26 cellular contexts compared by ENCODE assay signal in genomic region chr12:111546171-111546570, GRCh38. TPM values are rescaled to one million over a fixed set of nuclear protein-coding genes. Genes with fewer than 3 reads are reported as not detected.
A peak's percentile ranks its signal among the peaks of the same experiment; 100 is the strongest.
DNase-seq lines count a peak whose midpoint lies in the region; ATAC-seq and TF ChIP-seq lines count a peak whose summit lies in the region.
"Had no signal": no experiment of that assay in that cellular context is flagged by ENCODE, and none has a peak within 500 bp of the region (broad histone marks: within the 10 kb centered on the region; RNA-seq: fewer than 3 reads in every experiment).

No MANE protein-coding gene starts in this region.

- 100% methylated on average over 2 of the region's 2 CpGs for WGBS in mammary epithelial cell (ENCODE audit: low coverage, missing lambda C conversion rate)

- H3K4me3 Mint-ChIP-seq in MCF 10A (ENCODE audit: unreplicated experiment) = peak overlapping the region; percentile 11
- H3K4me3 Mint-ChIP-seq in activated T-helper 1 cell treated with anti-CD3 and anti-CD28 coated beads, Interleukin-12 subunit alpha, Interleukin-12 subunit beta, Interleukin-2, Interleukin-4 antibody, amounts not matched to agents 30 ng/mL and 10 ng/mL and 1 ng/mL, durations not matched to agents 14 hours and 24 hours and 36 hours = peak overlapping the region; percentile 10
- H3K4me3 Mint-ChIP-seq: CD4-positive, alpha-beta T cell; dendritic cell treated with granulocyte-macrophage colony-stimulating factor and Interleukin-4, amounts not matched to agents 40 ng/mL and 50 ng/mL, for 4 days; natural killer cell treated with Interleukin-12 subunit alpha and Interleukin-12 subunit beta and Interleukin-15 and Interleukin-18, amount 100 ng/mL, for 72 hours had no signal

- H3K4me3 ChIP-seq in mammary epithelial cell (replicated peaks in 1 of 3; ENCODE audit: insufficient read depth in 1 of 3, low read depth in 2 of 3, low read length in 3 of 3) (no peak overlapping the region), coronary artery (no peak overlapping the region)
- H3K4me3 ChIP-seq: cardiac muscle cell, pancreas, right atrium auricular region, SJCRH30, tibial artery had no signal

- DNase-seq in MCF 10A (ENCODE audit: unreplicated experiment) (no peak), mammary epithelial cell (no peak), foreskin keratinocyte (no peak), NCI-H2029 (lab: John Stamatoyannopoulos, UW) (no peak), retina (no peak), coronary artery (ENCODE audit: low spot score) (no peak)
- no peak for DNase-seq in activated T-helper 1 cell treated with anti-CD3 and anti-CD28 coated beads, Interleukin-12 subunit alpha, Interleukin-12 subunit beta, Interleukin-2, Interleukin-4 antibody, amounts not matched to agents 30 ng/mL and 10 ng/mL and 1 ng/mL, durations not matched to agents 14 hours and 24 hours and 36 hours (ENCODE audit: low spot score)
- DNase-seq: anterior cingulate cortex; CD4-positive, alpha-beta T cell; DMS 273 treated with DMSO at 0.1 percent for 48 hours; islet precursor cell; left ventricle myocardium superior; NCI-H1105 treated with DMSO at 0.1 percent for 48 hours; NCI-H2081; NCI-H345; NCI-H748 treated with DMSO at 0.1 percent for 48 hours; pancreas; SJCRH30; stimulated activated CD4-positive, alpha-beta T cell treated with anti-CD3 and anti-CD28 coated beads, Interleukin-4, amount 100 ng/mL, for 1 hour; stimulated activated naive CD4-positive, alpha-beta T cell treated with Interleukin-2 at 50 U/mL for 16 hours; tibial artery had no signal

- H3K36me3 ChIP-seq in mammary epithelial cell (ENCODE audit: insufficient read depth, low read length) = peaks cover 10% of the 10 kb centered on the region

- H3K27me3 Mint-ChIP-seq in MCF 10A (ENCODE audit: insufficient read depth, unreplicated experiment) = no peaks in the 10 kb centered on the region
- H3K27me3 Mint-ChIP-seq in activated T-helper 1 cell treated with anti-CD3 and anti-CD28 coated beads, Interleukin-12 subunit alpha, Interleukin-12 subunit beta, Interleukin-2, Interleukin-4 antibody, amounts not matched to agents 30 ng/mL and 10 ng/mL and 1 ng/mL, durations not matched to agents 14 hours and 24 hours and 36 hours (ENCODE audit: insufficient read depth) = no peaks in the 10 kb centered on the region
- H3K27me3 Mint-ChIP-seq: CD4-positive, alpha-beta T cell; dendritic cell treated with granulocyte-macrophage colony-stimulating factor and Interleukin-4, amounts not matched to agents 40 ng/mL and 50 ng/mL, for 4 days; natural killer cell treated with Interleukin-12 subunit alpha and Interleukin-12 subunit beta and Interleukin-15 and Interleukin-18, amount 100 ng/mL, for 72 hours had no signal

- in situ Hi-C loops in mammary epithelial cell (cut with MboI; ENCODE audit: low sequenced_read_pairs in 2 of 2) = no loop called here

- ATAC-seq in foreskin keratinocyte = no peak
- ATAC-seq: left ventricle myocardium superior, pancreas had no signal

- CTCF ChIA-PET in MCF 10A (lab: Yijun Ruan, JAX) (interaction anchor here (0.6 to 1.2 kb wide), 2 partner anchors 16 to 18 kb away, joined by 3 read pairs; no protein-coding TSS in a partner anchor), mammary epithelial cell (lab: Charles Lee; ENCODE audit: low non-redundant PET) (no interaction called here)

- H3K27me3 ChIP-seq in mammary epithelial cell (ENCODE audit: insufficient read depth, low read length) = no peaks in the 10 kb centered on the region
- no peaks in the 10 kb centered on the region for H3K27me3 ChIP-seq in foreskin keratinocyte
- H3K27me3 ChIP-seq: cardiac muscle cell, pancreas, right atrium auricular region, SJCRH30, tibial artery had no signal

- dilution Hi-C loops in mammary epithelial cell (cut with HindIII; ENCODE audit: low sequenced_read_pairs) = no loop called here

- no peak overlapping the region for H2AFZ ChIP-seq in mammary epithelial cell (ENCODE audit: low read depth, low read length)

- peaks cover 25% of the 10 kb centered on the region for H3K79me2 ChIP-seq in mammary epithelial cell (ENCODE audit: insufficient read depth, low read length)

- no peaks in the 10 kb centered on the region for H3K9me3 Mint-ChIP-seq in MCF 10A (ENCODE audit: unreplicated experiment)
- H3K9me3 Mint-ChIP-seq in activated T-helper 1 cell treated with anti-CD3 and anti-CD28 coated beads, Interleukin-12 subunit alpha, Interleukin-12 subunit beta, Interleukin-2, Interleukin-4 antibody, amounts not matched to agents 30 ng/mL and 10 ng/mL and 1 ng/mL, durations not matched to agents 14 hours and 24 hours and 36 hours = no peaks in the 10 kb centered on the region
- H3K9me3 Mint-ChIP-seq: CD4-positive, alpha-beta T cell; dendritic cell treated with granulocyte-macrophage colony-stimulating factor and Interleukin-4, amounts not matched to agents 40 ng/mL and 50 ng/mL, for 4 days; natural killer cell treated with Interleukin-12 subunit alpha and Interleukin-12 subunit beta and Interleukin-15 and Interleukin-18, amount 100 ng/mL, for 72 hours had no signal

- no peaks in the 10 kb centered on the region for H3K9me3 ChIP-seq in mammary epithelial cell (replicated peaks; ENCODE audit: insufficient read depth, low read length)
- H3K9me3 ChIP-seq: pancreas, right atrium auricular region, SJCRH30, tibial artery had no signal

- no peaks in the 10 kb centered on the region for H4K20me1 ChIP-seq in mammary epithelial cell (ENCODE audit: insufficient read depth, low read length)

- H3K4me1 ChIP-seq in mammary epithelial cell (ENCODE audit: insufficient read depth, low read length) (no peaks in the 10 kb centered on the region), foreskin keratinocyte (no peaks in the 10 kb centered on the region)
- H3K4me1 ChIP-seq: pancreas, right atrium auricular region, SJCRH30, tibial artery had no signal

- BruUV-seq in MCF 10A (replicated peaks; lab: Mats Ljungman, UMichigan) (no TSS peak), mammary epithelial cell (replicated peaks; lab: Mats Ljungman, UMichigan) (no TSS peak)

- no peak overlapping the region for H3K27ac ChIP-seq in mammary epithelial cell (ENCODE audit: insufficient read depth, low read depth, low read length)
- H3K27ac ChIP-seq in foreskin keratinocyte = peak overlapping the region; percentile 76
- H3K27ac ChIP-seq in coronary artery = no peak overlapping the region
- H3K27ac ChIP-seq: cardiac muscle cell, pancreas, right atrium auricular region, SJCRH30, tibial artery, VCaP had no signal

- POLR2A ChIA-PET in MCF 10A (lab: Yijun Ruan, JAX) = interaction anchor here (0.5 to 0.7 kb wide), 3 partner anchors 49 to 260 kb away, joined by 3 to 5 read pairs (median 3); no protein-coding TSS in a partner anchor

- peaks cover 47% of the 10 kb centered on the region for H3K36me3 Mint-ChIP-seq in MCF 10A (ENCODE audit: insufficient read depth, unreplicated experiment)
- H3K36me3 Mint-ChIP-seq in activated T-helper 1 cell treated with anti-CD3 and anti-CD28 coated beads, Interleukin-12 subunit alpha, Interleukin-12 subunit beta, Interleukin-2, Interleukin-4 antibody, amounts not matched to agents 30 ng/mL and 10 ng/mL and 1 ng/mL, durations not matched to agents 14 hours and 24 hours and 36 hours (ENCODE audit: low read depth) = peaks cover 33% of the 10 kb centered on the region

- peak overlapping the region; percentile 84 for H3K27ac Mint-ChIP-seq in MCF 10A (ENCODE audit: low read depth, unreplicated experiment)
- peak overlapping the region; percentile 95 for H3K27ac Mint-ChIP-seq in activated T-helper 1 cell treated with anti-CD3 and anti-CD28 coated beads, Interleukin-12 subunit alpha, Interleukin-12 subunit beta, Interleukin-2, Interleukin-4 antibody, amounts not matched to agents 30 ng/mL and 10 ng/mL and 1 ng/mL, durations not matched to agents 14 hours and 24 hours and 36 hours
- H3K27ac Mint-ChIP-seq: CD4-positive, alpha-beta T cell; dendritic cell treated with granulocyte-macrophage colony-stimulating factor and Interleukin-4, amounts not matched to agents 40 ng/mL and 50 ng/mL, for 4 days had no signal

- intact Hi-C loops in MCF 10A (cut with micrococcal nuclease) (no loop called here), mammary epithelial cell (cut with micrococcal nuclease) (no loop called here)
- intact Hi-C loops in activated T-helper 1 cell treated with anti-CD3 and anti-CD28 coated beads, Interleukin-12 subunit alpha, Interleukin-12 subunit beta, Interleukin-2, Interleukin-4 antibody, amounts not matched to agents 30 ng/mL and 10 ng/mL and 1 ng/mL, durations not matched to agents 14 hours and 24 hours and 36 hours (cut with micrococcal nuclease) = loop anchor here (1.0 to 5.0 kb wide), 6 partner anchors 17 to 967 kb away; partner anchors contain the start of genes ACAD10, ATXN2, BRAP and SH2B3

- peaks cover 15% of the 10 kb centered on the region for H3K4me1 Mint-ChIP-seq in MCF 10A (ENCODE audit: insufficient read depth, unreplicated experiment)
- peaks cover 29% of the 10 kb centered on the region for H3K4me1 Mint-ChIP-seq in activated T-helper 1 cell treated with anti-CD3 and anti-CD28 coated beads, Interleukin-12 subunit alpha, Interleukin-12 subunit beta, Interleukin-2, Interleukin-4 antibody, amounts not matched to agents 30 ng/mL and 10 ng/mL and 1 ng/mL, durations not matched to agents 14 hours and 24 hours and 36 hours (ENCODE audit: low read depth)

- TF ChIP-seq CTCF in MCF 10A (IDR thresholded peaks at IDR 0.05; ENCODE audit: unreplicated experiment) (no peak), mammary epithelial cell (conservative IDR thresholded peaks at IDR 0.05 in 1 of 2, IDR thresholded peaks at IDR 0.05 in 1 of 2; ENCODE audit: extremely low read depth in 1 of 2, insufficient read depth in 1 of 2, low read depth in 1 of 2, low read length in 2 of 2) (no peak), foreskin keratinocyte (conservative IDR thresholded peaks at IDR 0.05) (no peak), coronary artery (IDR thresholded peaks at IDR 0.05) (no peak)

- no peak overlapping the region for H3K9ac ChIP-seq in mammary epithelial cell (ENCODE audit: insufficient read depth, low read length)

- no peak overlapping the region for H3K4me2 ChIP-seq in mammary epithelial cell (ENCODE audit: insufficient read depth, low read depth, low read length)

RNA-seq across cellular contexts. Expression of gene ATXN2, which starts 52.9 kb away (rescaled TPM):
- 70.6 and 81.2 TPM in 2 replicates for total RNA-seq in MCF 10A (2022)
- total RNA-seq in mammary epithelial cell = 10 to 100 TPM; 37.5 to 69.8 TPM
- 23.4 TPM for polyA plus RNA-seq in mammary epithelial cell
- 68.9 TPM for polyA minus RNA-seq in mammary epithelial cell
- total RNA-seq in activated T-helper 1 cell treated with anti-CD3 and anti-CD28 coated beads, Interleukin-12 subunit alpha, Interleukin-12 subunit beta, Interleukin-2, Interleukin-4 antibody, amounts not matched to agents 30 ng/mL and 10 ng/mL and 1 ng/mL, durations not matched to agents 14 hours and 24 hours and 36 hours = 54.4 and 56.5 TPM in 2 replicates
- total RNA-seq in foreskin keratinocyte = 34.4 and 34.7 TPM in 2 replicates
- polyA plus RNA-seq in foreskin keratinocyte = 17.3 and 18.9 TPM in 2 replicates
